Comparison of ENCODE assay signal across 18 cellular contexts in the genomic region with DNA sequence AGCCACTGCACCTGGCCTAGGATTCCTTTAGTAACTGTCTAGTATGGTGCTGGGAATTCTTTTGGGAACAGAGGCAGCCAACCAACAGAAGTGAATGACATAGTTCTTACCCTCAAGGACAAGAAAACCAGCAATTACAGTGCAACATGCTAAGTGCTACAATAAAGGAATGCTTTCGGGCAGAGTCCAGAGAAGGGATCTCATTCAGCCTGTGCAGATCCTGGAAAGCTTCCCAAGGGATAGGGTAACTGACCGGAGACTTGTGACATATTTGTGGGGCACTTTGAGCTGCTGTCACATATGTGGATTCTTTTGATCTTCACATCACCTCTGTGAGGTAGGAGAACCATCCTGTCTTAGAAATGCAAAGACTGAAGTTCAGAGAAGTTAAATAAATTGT. TPM values are rescaled to one million over a fixed set of nuclear protein-coding genes. Genes with fewer than 3 reads are reported as not detected.
DNase-seq lines count a peak whose midpoint lies in the region; ATAC-seq and TF ChIP-seq lines count a peak whose summit lies in the region.
"Had no signal": no experiment of that assay in that cellular context is flagged by ENCODE, and none has a peak within 500 bp of the region (broad histone marks: within the 10 kb centered on the region; RNA-seq: fewer than 3 reads in every experiment).

No MANE protein-coding gene starts in this region.

- intact Hi-C loops in left lung (cut with DNase I): no loop called here
- intact Hi-C loops in sigmoid colon (cut with DNase I): no loop called here
- intact Hi-C loops in activated CD4-positive, alpha-beta T cell treated with anti-CD3 and anti-CD28 coated beads for 36 hours (cut with DNase I, micrococcal nuclease): loop anchor here in 1 of 2 experiments (5.0 kb wide), 1 partner anchor 63 kb away; no protein-coding TSS in a partner anchor

- H3K36me3 ChIP-seq in left lung: no peaks in the 10 kb centered on the region
- no peaks in the 10 kb centered on the region for H3K36me3 ChIP-seq in sigmoid colon

- peak overlapping the region; percentile 31 for H3K27ac Mint-ChIP-seq in stimulated activated naive B cell treated with anti-CD40 and anti-IgM and Interleukin-4, amounts not matched to agents 10 μg/mL and 1 μg/mL and 100 μg/mL, for 72 hours
- H3K27ac Mint-ChIP-seq in activated CD4-positive, alpha-beta T cell treated with anti-CD3 and anti-CD28 coated beads for 36 hours: no peak overlapping the region
- H3K27ac Mint-ChIP-seq: CD4-positive, CD25-positive, alpha-beta regulatory T cell had no signal

- DNase-seq in EH (ENCODE audit: low read depth) (peak; percentile 72), dedifferentiated amniotic fluid mesenchymal stem cell (ENCODE audit: extremely low spot score) (peak; percentile 38), left lung (no peak), sigmoid colon (no peak), NCI-H226 (no peak), NCI-H1436 (lab: John Stamatoyannopoulos, UW) (no peak)
- DNase-seq in stimulated activated naive B cell treated with anti-CD40 and anti-IgM and Interleukin-4, amounts not matched to agents 10 μg/mL and 1 μg/mL and 100 μg/mL, for 72 hours: no peak
- DNase-seq in activated CD4-positive, alpha-beta T cell treated with anti-CD3 and anti-CD28 coated beads for 36 hours: no peak
- DNase-seq: Caco-2; CD4-positive, CD25-positive, alpha-beta regulatory T cell; DMS153; EL; KG1; NCI-H146; NCI-H2081 treated with DMSO at 0.1 percent for 48 hours; NCI-H526 treated with DMSO at 0.1 percent for 48 hours; Right ventricle myocardium superior had no signal

- no peaks in the 10 kb centered on the region for H3K36me3 Mint-ChIP-seq in stimulated activated naive B cell treated with anti-CD40 and anti-IgM and Interleukin-4, amounts not matched to agents 10 μg/mL and 1 μg/mL and 100 μg/mL, for 72 hours
- H3K36me3 Mint-ChIP-seq in activated CD4-positive, alpha-beta T cell treated with anti-CD3 and anti-CD28 coated beads for 36 hours (ENCODE audit: low read depth): no peaks in the 10 kb centered on the region
- H3K36me3 Mint-ChIP-seq: CD4-positive, CD25-positive, alpha-beta regulatory T cell had no signal

- POLR2A ChIA-PET in activated CD4-positive, alpha-beta T cell treated with anti-CD3 and anti-CD28 coated beads for 36 hours (lab: Charles Lee): no interaction called here

- TF ChIP-seq CTCF in left lung (IDR thresholded peaks at IDR 0.05): no peak
- TF ChIP-seq CTCF in sigmoid colon (IDR thresholded peaks at IDR 0.05): no peak

- H3K9me3 Mint-ChIP-seq in stimulated activated naive B cell treated with anti-CD40 and anti-IgM and Interleukin-4, amounts not matched to agents 10 μg/mL and 1 μg/mL and 100 μg/mL, for 72 hours: no peaks in the 10 kb centered on the region
- no peaks in the 10 kb centered on the region for H3K9me3 Mint-ChIP-seq in activated CD4-positive, alpha-beta T cell treated with anti-CD3 and anti-CD28 coated beads for 36 hours (ENCODE audit: low read depth)

- no peaks in the 10 kb centered on the region for H3K9me3 ChIP-seq in left lung
- H3K9me3 ChIP-seq in sigmoid colon: no peaks in the 10 kb centered on the region
- H3K9me3 ChIP-seq: A549, Caco-2 had no signal

- ATAC-seq in left lung: peak; percentile 60
- ATAC-seq in stimulated activated naive B cell treated with anti-CD40 and anti-IgM and Interleukin-4, amounts not matched to agents 10 μg/mL and 1 μg/mL and 100 μg/mL, for 72 hours (replicated peaks): no peak
- ATAC-seq in activated CD4-positive, alpha-beta T cell treated with anti-CD3 and anti-CD28 coated beads for 36 hours: no peak
- ATAC-seq: A549 had no signal

- no peaks in the 10 kb centered on the region for H3K4me1 Mint-ChIP-seq in stimulated activated naive B cell treated with anti-CD40 and anti-IgM and Interleukin-4, amounts not matched to agents 10 μg/mL and 1 μg/mL and 100 μg/mL, for 72 hours
- H3K4me1 Mint-ChIP-seq in activated CD4-positive, alpha-beta T cell treated with anti-CD3 and anti-CD28 coated beads for 36 hours: peaks cover 2% of the 10 kb centered on the region

- peaks cover 0 to 5% of the 10 kb centered on the region in 2 donors for H3K27me3 Mint-ChIP-seq in stimulated activated naive B cell treated with anti-CD40 and anti-IgM and Interleukin-4, amounts not matched to agents 10 μg/mL and 1 μg/mL and 100 μg/mL, for 72 hours
- peaks cover 6% of the 10 kb centered on the region for H3K27me3 Mint-ChIP-seq in activated CD4-positive, alpha-beta T cell treated with anti-CD3 and anti-CD28 coated beads for 36 hours

- no peak for TF ChIP-seq EP300 in sigmoid colon (IDR thresholded peaks at IDR 0.05)

- CTCF ChIA-PET in activated CD4-positive, alpha-beta T cell treated with anti-CD3 and anti-CD28 coated beads for 36 hours (lab: Charles Lee): interaction anchor here (0.9 kb wide), 1 partner anchor 18 kb away, joined by 3 read pairs; no protein-coding TSS in a partner anchor

- no peak overlapping the region for H3K4me3 Mint-ChIP-seq in stimulated activated naive B cell treated with anti-CD40 and anti-IgM and Interleukin-4, amounts not matched to agents 10 μg/mL and 1 μg/mL and 100 μg/mL, for 72 hours
- no peak overlapping the region for H3K4me3 Mint-ChIP-seq in activated CD4-positive, alpha-beta T cell treated with anti-CD3 and anti-CD28 coated beads for 36 hours
- H3K4me3 Mint-ChIP-seq: CD4-positive, CD25-positive, alpha-beta regulatory T cell had no signal

- TF ChIP-seq POLR2A in sigmoid colon (IDR thresholded peaks at IDR 0.05): no peak

- H3K4me3 ChIP-seq in left lung (no peak overlapping the region), sigmoid colon (no peak overlapping the region)
- H3K4me3 ChIP-seq: A549 had no signal

- H3K27ac ChIP-seq in left lung (no peak overlapping the region), sigmoid colon (no peak overlapping the region)
- H3K27ac ChIP-seq: A549 had no signal

- H3K4me1 ChIP-seq in left lung (no peaks in the 10 kb centered on the region), sigmoid colon (no peaks in the 10 kb centered on the region)
- H3K4me1 ChIP-seq: A549, Caco-2 had no signal

- WGBS in sigmoid colon, 2 donors: 14 to 61% methylated on average over 2 of the region's 2 CpGs

- no peaks in the 10 kb centered on the region for H3K27me3 ChIP-seq in left lung
- peaks cover 0 to 31% (median 4%) of the 10 kb centered on the region in 3 donors for H3K27me3 ChIP-seq in sigmoid colon

RNA-seq across cellular contexts. Expression of a gene that starts 46.8 kb away (rescaled TPM):
- total RNA-seq in left lung (not detected), sigmoid colon (not detected)
- not detected for polyA plus RNA-seq in sigmoid colon
- not detected for total RNA-seq in activated CD4-positive, alpha-beta T cell treated with anti-CD3 and anti-CD28 coated beads for 36 hours
- total RNA-seq: Caco-2; CD4-positive, CD25-positive, alpha-beta regulatory T cell; Right ventricle myocardium superior had no signal
- polyA plus RNA-seq: A549; CD4-positive, CD25-positive, alpha-beta regulatory T cell had no signal

RNA-seq across cellular contexts. Expression of a gene that starts 49.0 kb away (rescaled TPM):
- 10 to 100 TPM in 1 of 2 donors, 1 to 10 TPM in 1; 3.5 to 11.7 TPM for total RNA-seq in left lung
- total RNA-seq in sigmoid colon: 1 to 10 TPM in 1 of 4 donors, under 1 TPM in 3; 0.49 to 2.7 (median 0.63) TPM
- polyA plus RNA-seq in sigmoid colon: 10 to 100 TPM in 1 of 3 donors, 1 to 10 TPM in 2; 4.2 to 33.3 (median 5.4) TPM
- total RNA-seq in activated CD4-positive, alpha-beta T cell treated with anti-CD3 and anti-CD28 coated beads for 36 hours: under 1 TPM; 0.18 to 0.33 TPM
- total RNA-seq: CD4-positive, CD25-positive, alpha-beta regulatory T cell had no signal
- polyA plus RNA-seq: CD4-positive, CD25-positive, alpha-beta regulatory T cell had no signal

RNA-seq across cellular contexts. Expression of a gene that starts 54.7 kb away (rescaled TPM):
- total RNA-seq in left lung (under 1 TPM; 0.13 to 0.61 TPM), sigmoid colon (not detected)
- polyA plus RNA-seq in sigmoid colon: not detected
- total RNA-seq in activated CD4-positive, alpha-beta T cell treated with anti-CD3 and anti-CD28 coated beads for 36 hours: not detected
- total RNA-seq: Caco-2; CD4-positive, CD25-positive, alpha-beta regulatory T cell; Right ventricle myocardium superior had no signal
- polyA plus RNA-seq: A549; CD4-positive, CD25-positive, alpha-beta regulatory T cell had no signal

RNA-seq across cellular contexts. Expression of a gene that starts 55.3 kb away (rescaled TPM):
- under 1 TPM in 1 of 2 donors, not detected in 1; 0.20 TPM for total RNA-seq in left lung
- not detected for total RNA-seq in sigmoid colon
- not detected for polyA plus RNA-seq in sigmoid colon
- total RNA-seq in activated CD4-positive, alpha-beta T cell treated with anti-CD3 and anti-CD28 coated beads for 36 hours: not detected
- total RNA-seq: Caco-2; CD4-positive, CD25-positive, alpha-beta regulatory T cell had no signal
- polyA plus RNA-seq: A549; CD4-positive, CD25-positive, alpha-beta regulatory T cell had no signal

Comparison
In these comparisons a context has a peak if more than half of its experiments do, and no peak if none do; other contexts are left out.
1. DNase-seq: peak in EH (single experiment) and dedifferentiated amniotic fluid mesenchymal stem cell (single experiment); none in left lung (0 of 2), stimulated activated naive B cell treated with anti-CD40 and anti-IgM and Interleukin-4, amounts not matched to agents 10 μg/mL and 1 μg/mL and 100 μg/mL, for 72 hours (single experiment), sigmoid colon (single experiment), NCI-H226 (single experiment), activated CD4-positive, alpha-beta T cell treated with anti-CD3 and anti-CD28 coated beads for 36 hours (single experiment) and NCI-H1436 (single experiment).